ENCODE assay signal across 8 cellular contexts in genomic region chr19:42303101-42303464, GRCh38. TPM values are rescaled to one million over a fixed set of nuclear protein-coding genes. Genes with fewer than 3 reads are reported as not detected.
DNase-seq lines count a peak whose midpoint lies in the region; ATAC-seq and TF ChIP-seq lines count a peak whose summit lies in the region.

No MANE protein-coding gene starts in this region.

- H3K36me3 Mint-ChIP-seq in CD4-positive, alpha-beta memory T cell: peaks cover 0 to 4% of the 10 kb centered on the region in 2 donors
- peaks cover 9% of the 10 kb centered on the region for H3K36me3 Mint-ChIP-seq in neural crest cell (ENCODE audit: low read depth)

- H3K9me3 Mint-ChIP-seq in CD4-positive, alpha-beta memory T cell: no peaks in the 10 kb centered on the region
- peaks cover 3% of the 10 kb centered on the region for H3K9me3 Mint-ChIP-seq in neural crest cell

- no TSS peak for BruUV-seq in mammary epithelial cell (replicated peaks; lab: Mats Ljungman, UMichigan)

- H3K27ac Mint-ChIP-seq in CD4-positive, alpha-beta memory T cell: peak overlapping the region; percentile 81 to 94 (median 89)
- peak overlapping the region; percentile 53 for H3K27ac Mint-ChIP-seq in neural crest cell (ENCODE audit: unreplicated experiment)

- peak overlapping the region; percentile 6 to 66 for H3K4me3 ChIP-seq in CD4-positive, alpha-beta memory T cell (ENCODE audit: low read length in 2 of 2)
- H3K4me3 ChIP-seq in Karpas-422 (ENCODE audit: low read length) (peak overlapping the region; percentile 77; the same call in 1 of the 2 replicates), mammary epithelial cell (replicated peaks in 1 of 3; ENCODE audit: insufficient read depth in 1 of 3, low read depth in 2 of 3, low read length in 3 of 3) (peak overlapping the region in 2 of 3 experiments; percentile 9 to 73)

- WGBS in mammary epithelial cell (ENCODE audit: low coverage, missing lambda C conversion rate): 46% methylated on average over 8 of the region's 11 CpGs

- H3K9me2 ChIP-seq in Karpas-422 (replicated peaks; ENCODE audit: insufficient read depth, low read length): no peaks in the 10 kb centered on the region

- no peaks in the 10 kb centered on the region for H3K36me3 ChIP-seq in CD4-positive, alpha-beta memory T cell (ENCODE audit: insufficient read depth, low read length)
- H3K36me3 ChIP-seq in Karpas-422 (ENCODE audit: insufficient read depth, low read length): no peaks in the 10 kb centered on the region
- H3K36me3 ChIP-seq in mammary epithelial cell (ENCODE audit: insufficient read depth, low read length): no peaks in the 10 kb centered on the region

- dilution Hi-C loops in mammary epithelial cell (cut with HindIII; ENCODE audit: low sequenced_read_pairs): no loop called here

- H2AFZ ChIP-seq in Karpas-422 (ENCODE audit: low read length): peak overlapping the region; percentile 90
- H2AFZ ChIP-seq in mammary epithelial cell (ENCODE audit: low read depth, low read length): peak overlapping the region; percentile 75

- no peaks in the 10 kb centered on the region for H4K20me1 ChIP-seq in Karpas-422 (ENCODE audit: insufficient read depth, low read depth, low read length)
- no peaks in the 10 kb centered on the region for H4K20me1 ChIP-seq in mammary epithelial cell (ENCODE audit: insufficient read depth, low read length)

- H3K27me3 Mint-ChIP-seq in CD4-positive, alpha-beta memory T cell: no peaks in the 10 kb centered on the region
- H3K27me3 Mint-ChIP-seq in neural crest cell (ENCODE audit: low read depth): peaks cover 6% of the 10 kb centered on the region

- H3K9ac ChIP-seq in Karpas-422 (ENCODE audit: low read length): peak overlapping the region; percentile 89
- no peak overlapping the region for H3K9ac ChIP-seq in mammary epithelial cell (ENCODE audit: insufficient read depth, low read length)

- H3K27me3 ChIP-seq in CD4-positive, alpha-beta memory T cell (ENCODE audit: insufficient read depth, low read length): no peaks in the 10 kb centered on the region
- H3K27me3 ChIP-seq in Karpas-422 (ENCODE audit: low read length): no peaks in the 10 kb centered on the region
- H3K27me3 ChIP-seq in mammary epithelial cell (ENCODE audit: insufficient read depth, low read length): no peaks in the 10 kb centered on the region

- CTCF ChIA-PET in CD4-positive, alpha-beta memory T cell (lab: Charles Lee; ENCODE audit: partially characterized antibody): interaction anchor here (0.8 to 1.2 kb wide), 2 partner anchors 120 to 163 kb away, joined by 3 read pairs; no protein-coding TSS in a partner anchor
- CTCF ChIA-PET in mammary epithelial cell (lab: Charles Lee; ENCODE audit: low non-redundant PET): no interaction called here

- in situ Hi-C loops in mammary epithelial cell (cut with MboI; ENCODE audit: low sequenced_read_pairs in 2 of 2): no loop called here

- H3K27ac ChIP-seq in CD4-positive, alpha-beta memory T cell (ENCODE audit: low read depth, low read length): peak overlapping the region; percentile 63
- H3K27ac ChIP-seq in Karpas-422 (ENCODE audit: low read length) (peak overlapping the region; percentile 66; the same call in 1 of the 2 replicates), mammary epithelial cell (ENCODE audit: insufficient read depth, low read depth, low read length) (no peak overlapping the region)

- no peak for TF ChIP-seq CTCF in mammary epithelial cell (conservative IDR thresholded peaks at IDR 0.05 in 1 of 2, IDR thresholded peaks at IDR 0.05 in 1 of 2; ENCODE audit: extremely low read depth in 1 of 2, insufficient read depth in 1 of 2, low read depth in 1 of 2, low read length in 2 of 2)
- no peak for TF ChIP-seq CTCF in neural crest cell (conservative IDR thresholded peaks at IDR 0.05)

- no peak for ATAC-seq in GM21717 (IDR thresholded peaks at IDR 0.05; ENCODE audit: unreplicated experiment)

- peak overlapping the region; percentile 84 for H3K4me2 ChIP-seq in Karpas-422 (ENCODE audit: low read depth, low read length, poor library complexity, severe bottlenecking)
- peak overlapping the region; percentile 55 for H3K4me2 ChIP-seq in mammary epithelial cell (ENCODE audit: insufficient read depth, low read depth, low read length)

- no peak for DNase-seq in CD4-positive, alpha-beta memory T cell
- no peak for DNase-seq in Karpas-422
- no peak for DNase-seq in mammary epithelial cell
- no peak for DNase-seq in neural crest cell (ENCODE audit: low read depth, low spot score)
- DNase-seq in NCI-H1436 (lab: John Stamatoyannopoulos, UW): no peak
- DNase-seq in activated effector memory CD4-positive, alpha-beta T cell treated with anti-CD3 and anti-CD28 coated beads, Interleukin-2, amount 50 U/mL, for 16 hours: no peak
- no peak for DNase-seq in cerebellum (ENCODE audit: low spot score)

- POLR2A ChIA-PET in CD4-positive, alpha-beta memory T cell (lab: Charles Lee; ENCODE audit: partially characterized antibody): interaction anchor here (0.8 to 2.2 kb wide), 14 partner anchors 18 to 227 kb away, joined by 3 to 13 read pairs (median 4); partner anchors contain the start of genes ERF, GSK3A, POU2F2 and ZNF574

- intact Hi-C loops in CD4-positive, alpha-beta memory T cell (cut with micrococcal nuclease): loop anchor here (2.0 to 5.0 kb wide), 3 partner anchors 18 to 106 kb away; partner anchors contain the start of gene ERF
- intact Hi-C loops in mammary epithelial cell (cut with micrococcal nuclease): loop anchor here (2.0 kb wide), 1 partner anchor 22 kb away; the partner anchor contains the start of gene MEGF8

- H3K79me2 ChIP-seq in Karpas-422 (ENCODE audit: low read length) (peaks cover 11% of the 10 kb centered on the region), mammary epithelial cell (ENCODE audit: insufficient read depth, low read length) (peaks cover 19% of the 10 kb centered on the region)

- peak overlapping the region; percentile 85 to 93 (median 90) for H3K4me3 Mint-ChIP-seq in CD4-positive, alpha-beta memory T cell
- H3K4me3 Mint-ChIP-seq in neural crest cell: peak overlapping the region; percentile 97

- H3K9me3 ChIP-seq in CD4-positive, alpha-beta memory T cell (ENCODE audit: control insufficient read depth in 1 of 2, low read length in 2 of 2): no peaks in the 10 kb centered on the region
- H3K9me3 ChIP-seq in Karpas-422 (ENCODE audit: low read length) (no peaks in the 10 kb centered on the region), mammary epithelial cell (replicated peaks; ENCODE audit: insufficient read depth, low read length) (no peaks in the 10 kb centered on the region)

- H3K4me1 Mint-ChIP-seq in CD4-positive, alpha-beta memory T cell: peaks cover 16 to 33% (median 22%) of the 10 kb centered on the region in 4 donors
- peaks cover 35% of the 10 kb centered on the region for H3K4me1 Mint-ChIP-seq in neural crest cell

- peaks cover 20% of the 10 kb centered on the region for H3K4me1 ChIP-seq in CD4-positive, alpha-beta memory T cell (ENCODE audit: insufficient read depth, low read length)
- H3K4me1 ChIP-seq in Karpas-422 (ENCODE audit: low read length) (peaks cover 21% of the 10 kb centered on the region), mammary epithelial cell (ENCODE audit: insufficient read depth, low read length) (peaks cover 9% of the 10 kb centered on the region)

RNA-seq across cellular contexts. Expression of gene PAFAH1B3, which starts 0.7 kb away (rescaled TPM):
- total RNA-seq in CD4-positive, alpha-beta memory T cell: 10 to 100 TPM; 17.0 to 17.2 TPM
- polyA plus RNA-seq in CD4-positive, alpha-beta memory T cell: 10 to 100 TPM; 35.0 to 43.7 TPM
- 66.2 and 102 TPM in 2 replicates for total RNA-seq in Karpas-422 (2014; rRNA removed; shearing (Covaris generic); ENCODE audit: low replicate concordance)
- total RNA-seq in mammary epithelial cell (10 to 100 TPM; 32.7 to 57.9 TPM), neural crest cell (166 and 173 TPM in 2 replicates), cerebellum (83.7 TPM)
- polyA plus RNA-seq in mammary epithelial cell: 80.7 TPM
- 77.2 TPM for polyA minus RNA-seq in mammary epithelial cell

RNA-seq across cellular contexts. Expression of gene PRR19, which starts 1.2 kb away (rescaled TPM):
- total RNA-seq in CD4-positive, alpha-beta memory T cell: under 1 TPM; 0.28 to 0.64 TPM
- polyA plus RNA-seq in CD4-positive, alpha-beta memory T cell: under 1 TPM; 0.48 to 0.85 TPM
- total RNA-seq in Karpas-422 (2014; rRNA removed; shearing (Covaris generic); ENCODE audit: low replicate concordance): 0.25 and 1.2 TPM in 2 replicates
- total RNA-seq in mammary epithelial cell: 1 to 10 TPM; 1.0 to 1.7 TPM
- polyA plus RNA-seq in mammary epithelial cell: 2.2 TPM
- 1.7 TPM for polyA minus RNA-seq in mammary epithelial cell
- total RNA-seq in neural crest cell: 2.2 and 2.8 TPM in 2 replicates
- total RNA-seq in cerebellum: 1.4 TPM

RNA-seq across cellular contexts. Expression of gene TMEM145, which starts 10.0 kb away (rescaled TPM):
- total RNA-seq in CD4-positive, alpha-beta memory T cell: not detected
- polyA plus RNA-seq in CD4-positive, alpha-beta memory T cell: not detected
- total RNA-seq in Karpas-422 (2014; rRNA removed; shearing (Covaris generic); ENCODE audit: low replicate concordance): 18.7 and 30.5 TPM in 2 replicates
- total RNA-seq in mammary epithelial cell: under 1 TPM in 1 of 2 donors, not detected in 1; 0.21 TPM
- polyA plus RNA-seq in mammary epithelial cell: 0.03 TPM
- not detected for polyA minus RNA-seq in mammary epithelial cell
- 18.4 and 19.4 TPM in 2 replicates for total RNA-seq in neural crest cell
- total RNA-seq in cerebellum: 40.8 TPM

RNA-seq across cellular contexts. Expression of gene MEGF8, which starts 22.4 kb away (rescaled TPM):
- 1 to 10 TPM; 8.6 to 9.5 TPM for total RNA-seq in CD4-positive, alpha-beta memory T cell
- under 1 TPM; 0.09 to 0.42 TPM for polyA plus RNA-seq in CD4-positive, alpha-beta memory T cell
- 6.5 and 15.9 TPM in 2 replicates for total RNA-seq in Karpas-422 (2014; rRNA removed; shearing (Covaris generic); ENCODE audit: low replicate concordance)
- total RNA-seq in mammary epithelial cell: 10 to 100 TPM; 16.6 to 29.3 TPM
- polyA plus RNA-seq in mammary epithelial cell: 7.2 TPM
- polyA minus RNA-seq in mammary epithelial cell: 7.1 TPM
- total RNA-seq in neural crest cell: 38.0 and 39.2 TPM in 2 replicates
- 40.8 TPM for total RNA-seq in cerebellum

RNA-seq across cellular contexts. Expression of gene CIC, which starts 34.0 kb away (rescaled TPM):
- total RNA-seq in CD4-positive, alpha-beta memory T cell: 10 to 100 TPM; 81.6 to 82.6 TPM
- 1 to 10 TPM in 1 of 2 donors, not detected in 1; 3.5 TPM for polyA plus RNA-seq in CD4-positive, alpha-beta memory T cell
- total RNA-seq in Karpas-422 (2014; rRNA removed; shearing (Covaris generic); ENCODE audit: low replicate concordance): 25.0 and 30.6 TPM in 2 replicates
- total RNA-seq in mammary epithelial cell (10 to 100 TPM; 37.0 to 91.0 TPM), neural crest cell (91.6 and 93.4 TPM in 2 replicates), cerebellum (24.0 TPM)
- polyA plus RNA-seq in mammary epithelial cell: 19.4 TPM
- polyA minus RNA-seq in mammary epithelial cell: 24.7 TPM

Comparison
In these comparisons a context has a peak if more than half of its experiments do, and no peak if none do; other contexts are left out.
1. RNA of gene TMEM145, which starts 10.0 kb away (total RNA-seq): 40.8 TPM in cerebellum (single experiment), 18.7 to 30.5 TPM in Karpas-422 and 18.4 to 19.4 TPM in neural crest cell; 0.21 TPM in mammary epithelial cell and not detected in CD4-positive, alpha-beta memory T cell; every median in the first group is over 10 times any median in the second.
2. Peak in every context shown above with its lines, with median percentiles within 50 percentile points of each other: H3K4me3 ChIP-seq.